In genomic region chr12:41473441-41473840, GRCh38 we compare ENCODE assay signal across 22 cellular contexts.
DNase-seq lines count a peak whose midpoint lies in the region; ATAC-seq and TF ChIP-seq lines count a peak whose summit lies in the region.
"Had no signal": no experiment of that assay in that cellular context is flagged by ENCODE, and none has a peak within 500 bp of the region (broad histone marks: within the 10 kb centered on the region; RNA-seq: fewer than 3 reads in every experiment).

No MANE protein-coding gene starts in this region.

- H2AK5ac ChIP-seq in trophoblast cell (ENCODE audit: low read length): no peak overlapping the region

- no CpG with 5 or more reads among the region's 1 CpG for WGBS in trophoblast cell (ENCODE audit: extremely low coverage, insufficient coverage, insufficient read length)

- H3K36me3 ChIP-seq in KMS-11 (ENCODE audit: insufficient read depth) (no peaks in the 10 kb centered on the region), iPS-18a (ENCODE audit: control insufficient read depth, low read depth, low read length) (no peaks in the 10 kb centered on the region), trophoblast cell (ENCODE audit: control insufficient read depth in 1 of 2, insufficient read depth in 2 of 2, low read length in 2 of 2) (no peaks in the 10 kb centered on the region)
- H3K36me3 ChIP-seq: SJSA1 had no signal

- H2BK12ac ChIP-seq in trophoblast cell (ENCODE audit: low read length): no peak overlapping the region

- DNase-seq in COLO668 (lab: John Stamatoyannopoulos, UW; ENCODE audit: unreplicated experiment) (peak; percentile 7), NCI-H748 treated with DMSO at 0.1 percent for 48 hours (lab: John Stamatoyannopoulos, UW) (peak; percentile 70), trophoblast cell (no peak), left colon (no peak)
- DNase-seq: DND-41, H7, Kasumi-1, NCI-H1048, NCI-H1417 treated with DMSO at 0.1 percent for 48 hours, NCI-H1930, NCI-H2171, NCI-H446, NCI-H774, OCI-M1, T-helper 9 cell had no signal

- no peak overlapping the region for H4K91ac ChIP-seq in trophoblast cell (ENCODE audit: low read depth, low read length)

- H3K4me1 ChIP-seq in KMS-11 (ENCODE audit: low read depth, poor library complexity, severe bottlenecking) (peaks cover 25% of the 10 kb centered on the region), iPS-18a (ENCODE audit: control insufficient read depth, low read depth, low read length) (peaks cover 33% of the 10 kb centered on the region), trophoblast cell (ENCODE audit: control insufficient read depth in 1 of 2, insufficient read depth in 2 of 2, low read length in 2 of 2) (no peaks in the 10 kb centered on the region)
- H3K4me1 ChIP-seq: A549, SJSA1 had no signal

- H4K8ac ChIP-seq in trophoblast cell (ENCODE audit: low read depth, low read length): no peak overlapping the region

- H3K18ac ChIP-seq in trophoblast cell (ENCODE audit: low read length): no peak overlapping the region

- H3K79me1 ChIP-seq in trophoblast cell (ENCODE audit: low read length): no peaks in the 10 kb centered on the region

- intact Hi-C loops in left colon (cut with DNase I, micrococcal nuclease): no loop called here

- H3K9me3 ChIP-seq in iPS-18a (ENCODE audit: control insufficient read depth, low read depth, low read length): no peaks in the 10 kb centered on the region
- H3K9me3 ChIP-seq in trophoblast cell (ENCODE audit: insufficient read depth, low read depth, low read length): no peaks in the 10 kb centered on the region
- H3K9me3 ChIP-seq: A549, SJSA1 had no signal

- no peaks in the 10 kb centered on the region for H3K27me3 ChIP-seq in KMS-11 (ENCODE audit: insufficient read depth, low read depth)
- no peaks in the 10 kb centered on the region for H3K27me3 ChIP-seq in iPS-18a (ENCODE audit: control insufficient read depth, insufficient read depth, low read length)
- no peaks in the 10 kb centered on the region for H3K27me3 ChIP-seq in trophoblast cell (ENCODE audit: insufficient read depth, low read length)
- H3K27me3 ChIP-seq: SJSA1 had no signal

- no peak for ATAC-seq in GM18858 (IDR thresholded peaks at IDR 0.05; ENCODE audit: unreplicated experiment)
- no peak for ATAC-seq in left colon
- ATAC-seq: A549, GM12878, Right ventricle myocardium inferior had no signal

- H3K27ac ChIP-seq in KMS-11 (peak overlapping the region; percentile 27), iPS-18a (ENCODE audit: low read length) (no peak overlapping the region), trophoblast cell (ENCODE audit: low read depth, low read length) (no peak overlapping the region)
- H3K27ac ChIP-seq: A549, SJSA1 had no signal

- H3K14ac ChIP-seq in trophoblast cell (ENCODE audit: low read length): no peak overlapping the region

- no peak overlapping the region for H2BK5ac ChIP-seq in trophoblast cell (ENCODE audit: low read depth, low read length, poor library complexity)

- no peaks in the 10 kb centered on the region for H4K20me1 ChIP-seq in KMS-11 (ENCODE audit: insufficient read depth)

- H3K23ac ChIP-seq in trophoblast cell (ENCODE audit: low read length): no peak overlapping the region

- H2AFZ ChIP-seq in KMS-11 (ENCODE audit: low read depth) (peak overlapping the region; percentile 28), trophoblast cell (ENCODE audit: insufficient read depth, low read length, poor library complexity) (no peak overlapping the region)

- H3K4ac ChIP-seq in trophoblast cell (ENCODE audit: low read depth, low read length): no peak overlapping the region

- H3K4me2 ChIP-seq in KMS-11 (peak overlapping the region; percentile 56; the same call in 1 of the 2 replicates), trophoblast cell (ENCODE audit: low read length) (no peak overlapping the region)
- H3K4me2 ChIP-seq: A549 had no signal

- TF ChIP-seq CTCF in KMS-11 (conservative IDR thresholded peaks at IDR 0.05; ENCODE audit: low read depth, low read length): no peak

- H3K4me3 ChIP-seq in KMS-11 (IDR thresholded peaks at IDR 0.05; ENCODE audit: insufficient read depth, low read depth, low read length): no peak overlapping the region
- peak overlapping the region; percentile 21 for H3K4me3 ChIP-seq in iPS-18a (ENCODE audit: low read length)
- no peak overlapping the region for H3K4me3 ChIP-seq in trophoblast cell (ENCODE audit: low read depth, low read length)
- H3K4me3 ChIP-seq: A549, GM12878, SJSA1 had no signal

- H2BK120ac ChIP-seq in trophoblast cell (ENCODE audit: insufficient read depth, low read length, poor library complexity): no peak overlapping the region

- H4K12ac ChIP-seq in trophoblast cell (ENCODE audit: low read depth, low read length): no peak overlapping the region

- H3K9ac ChIP-seq in KMS-11 (no peak overlapping the region), iPS-18a (ENCODE audit: low read length) (no peak overlapping the region), trophoblast cell (ENCODE audit: low read length) (no peak overlapping the region)

- H3K79me2 ChIP-seq in KMS-11 (ENCODE audit: insufficient read depth, low read depth): no peaks in the 10 kb centered on the region
- no peaks in the 10 kb centered on the region for H3K79me2 ChIP-seq in trophoblast cell (ENCODE audit: control insufficient read depth, insufficient read depth, low read length, poor library complexity)

Comparison
In these comparisons a context has a peak if more than half of its experiments do, and no peak if none do; other contexts are left out.
1. DNase-seq: peak in COLO668 (single experiment) and NCI-H748 treated with DMSO at 0.1 percent for 48 hours (single experiment); none in trophoblast cell (0 of 2) and left colon (0 of 2).